ENCODE assay signal across 3 cellular contexts in genomic region chr3:172277151-172277652, GRCh38.
TF ChIP-seq lines count a peak whose summit lies in the region.

No MANE protein-coding gene starts in this region.

TF ChIP-seq in IMR-90, 13 proteins besides CTCF, POLR2A, EP300 and RAD21:
- TF ChIP-seq MXI1 (IDR thresholded peaks at IDR 0.05; ENCODE audit: borderline replicate concordance, low read depth, low read length) (no peak), BHLHE40 (IDR thresholded peaks at IDR 0.05; ENCODE audit: low read depth, low read length) (no peak), CEBPB (IDR thresholded peaks at IDR 0.05; ENCODE audit: low read depth, low read length) (no peak), MAFK (IDR thresholded peaks at IDR 0.05; ENCODE audit: low read depth, low read length) (no peak), MAZ (IDR thresholded peaks at IDR 0.05; ENCODE audit: borderline replicate concordance, low read depth, low read length) (no peak)

TF ChIP-seq in K562, 482 proteins besides CTCF, POLR2A, EP300 and RAD21:
- TF ChIP-seq RBM22 (IDR thresholded peaks at IDR 0.05; ENCODE audit: low read depth, low read length, poor library complexity, severe bottlenecking) (peak; percentile 29), RHOXF2B (CRISPR knock-in tag; conservative IDR thresholded peaks at IDR 0.05) (no peak)

TF ChIP-seq in endothelial cell of umbilical vein, 7 proteins besides CTCF, POLR2A, EP300 and RAD21:
- TF ChIP-seq JUN (IDR thresholded peaks at IDR 0.05; ENCODE audit: borderline replicate concordance, insufficient read depth, insufficient read length, low read depth) (no peak), POLR2AphosphoS5 (IDR thresholded peaks at IDR 0.05; ENCODE audit: insufficient read depth, low read depth, low read length) (no peak), FOS (IDR thresholded peaks at IDR 0.05; ENCODE audit: borderline replicate concordance, insufficient read depth, low read length) (no peak), GATA2 (IDR thresholded peaks at IDR 0.05; ENCODE audit: insufficient read depth, insufficient read length, low read depth, low read length) (no peak), EZH2 (IDR thresholded peaks at IDR 0.05; ENCODE audit: borderline replicate concordance, low read depth, low read length, severe bottlenecking) (no peak), MYC (IDR thresholded peaks at IDR 0.05; ENCODE audit: low read depth, low read length) (no peak)
- TF ChIP-seq, protein P1, sequence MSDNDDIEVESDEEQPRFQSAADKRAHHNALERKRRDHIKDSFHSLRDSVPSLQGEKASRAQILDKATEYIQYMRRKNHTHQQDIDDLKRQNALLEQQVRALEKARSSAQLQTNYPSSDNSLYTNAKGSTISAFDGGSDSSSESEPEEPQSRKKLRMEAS (IDR thresholded peaks at IDR 0.05; ENCODE audit: insufficient read depth, insufficient read length) = no peak
